ENCODE assay signal across 10 cellular contexts in the genomic region with DNA sequence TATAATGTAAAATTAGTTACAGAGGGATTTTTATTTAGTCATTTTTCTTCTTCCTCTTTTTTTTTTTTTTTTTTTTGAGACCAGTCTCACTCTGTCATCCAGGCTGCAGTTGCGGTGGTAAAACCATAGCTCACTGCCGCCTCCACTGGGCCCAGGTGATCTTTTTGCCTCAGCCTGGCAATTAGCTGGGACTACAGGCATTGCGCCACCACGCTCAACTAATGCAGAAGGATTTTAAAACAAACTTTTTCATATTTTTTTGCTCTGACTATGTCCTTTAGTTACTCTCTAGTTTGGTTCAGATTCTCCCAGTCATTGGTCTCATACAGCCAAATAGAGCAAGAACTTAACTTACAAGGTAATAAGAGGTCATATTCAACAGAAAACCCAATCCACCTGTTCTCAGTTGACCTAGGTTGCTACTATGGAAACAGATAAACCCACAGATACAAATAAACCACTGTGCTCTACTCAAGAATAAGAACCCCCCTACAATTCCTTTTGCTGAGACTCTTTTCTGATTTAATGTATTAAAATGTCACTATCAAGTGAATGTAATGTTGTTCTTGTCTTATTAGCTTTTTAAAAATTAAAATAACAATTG. TPM values are rescaled to one million over a fixed set of nuclear protein-coding genes. Genes with fewer than 3 reads are reported as not detected.
DNase-seq lines count a peak whose midpoint lies in the region; ATAC-seq and TF ChIP-seq lines count a peak whose summit lies in the region.
"Had no signal": no experiment of that assay in that cellular context is flagged by ENCODE, and none has a peak within 500 bp of the region (broad histone marks: within the 10 kb centered on the region; RNA-seq: fewer than 3 reads in every experiment).

No MANE protein-coding gene starts in this region.

- peak; percentile 48 for DNase-seq in SKM-1 (lab: John Stamatoyannopoulos, UW; ENCODE audit: unreplicated experiment)
- DNase-seq in hepatocyte (ENCODE audit: low spot score), result peak; percentile 21
- DNase-seq in effector CD8-positive, alpha-beta T cell (lab: John Stamatoyannopoulos, UW), result no peak
- no peak for DNase-seq in activated gamma-delta T cell treated with Interleukin-2 at 50 U/mL for 16 hours
- no peak for DNase-seq in NCI-H446 treated with DMSO at 0.1 percent for 48 hours (lab: John Stamatoyannopoulos, UW)
- DNase-seq in NCI-H524 treated with DMSO at 0.1 percent for 48 hours (lab: John Stamatoyannopoulos, UW), result no peak
- DNase-seq: pancreas had no signal

- no peak overlapping the region for H3K27ac ChIP-seq in hepatocyte
- H3K27ac ChIP-seq: body of pancreas, pancreas had no signal

- H3K79me2 ChIP-seq in hepatocyte, result no peaks in the 10 kb centered on the region

- H3K9me3 ChIP-seq in hepatocyte (ENCODE audit: low read depth), result no peaks in the 10 kb centered on the region
- H3K9me3 ChIP-seq: body of pancreas, pancreas had no signal

- no peaks in the 10 kb centered on the region for H3K27me3 ChIP-seq in hepatocyte
- H3K27me3 ChIP-seq: body of pancreas, pancreas had no signal

- H3K4me1 ChIP-seq in hepatocyte (ENCODE audit: insufficient read depth), result no peaks in the 10 kb centered on the region
- H3K4me1 ChIP-seq: body of pancreas, pancreas had no signal

- no peaks in the 10 kb centered on the region for H3K36me3 ChIP-seq in hepatocyte (replicated peaks; ENCODE audit: insufficient read depth, low read depth)
- H3K36me3 ChIP-seq: pancreas had no signal

- no peaks in the 10 kb centered on the region for H4K20me1 ChIP-seq in hepatocyte (ENCODE audit: insufficient read depth, poor library complexity, severe bottlenecking)

- no peaks in the 10 kb centered on the region for H3K9me2 ChIP-seq in hepatocyte (replicated peaks; ENCODE audit: insufficient read depth)

- no peak overlapping the region for H3K4me3 ChIP-seq in hepatocyte
- H3K4me3 ChIP-seq: body of pancreas, pancreas had no signal

- ATAC-seq in GM18868 (IDR thresholded peaks at IDR 0.05; ENCODE audit: unreplicated experiment) (peak; percentile 99), HG02943 (IDR thresholded peaks at IDR 0.05; ENCODE audit: low read depth, unreplicated experiment) (peak; percentile 93)
- ATAC-seq: body of pancreas had no signal

- TF ChIP-seq CTCF in hepatocyte (IDR thresholded peaks at IDR 0.05; ENCODE audit: poor library complexity), result no peak

- no peak overlapping the region for H2AFZ ChIP-seq in hepatocyte

- H3K4me2 ChIP-seq in hepatocyte, result no peak overlapping the region

- WGBS in hepatocyte (ENCODE audit: low lambda C conversion rate, missing lambda C conversion rate), result 53% methylated on average over 4 of the region's 4 CpGs

RNA-seq across cellular contexts. Expression of a gene that starts 50.1 kb away (rescaled TPM):
- total RNA-seq in hepatocyte, result 15.7 and 19.3 TPM in 2 replicates
- polyA plus RNA-seq in hepatocyte, result 2.6 and 2.7 TPM in 2 replicates

Comparison
In these comparisons a context has a peak if more than half of its experiments do, and no peak if none do; other contexts are left out.
1. DNase-seq: peak in SKM-1 (single experiment) and hepatocyte (single experiment); none in effector CD8-positive, alpha-beta T cell (single experiment), activated gamma-delta T cell treated with Interleukin-2 at 50 U/mL for 16 hours (single experiment), NCI-H446 treated with DMSO at 0.1 percent for 48 hours (single experiment) and NCI-H524 treated with DMSO at 0.1 percent for 48 hours (single experiment).